1 cellular context compared by ENCODE assay signal in the genomic region with DNA sequence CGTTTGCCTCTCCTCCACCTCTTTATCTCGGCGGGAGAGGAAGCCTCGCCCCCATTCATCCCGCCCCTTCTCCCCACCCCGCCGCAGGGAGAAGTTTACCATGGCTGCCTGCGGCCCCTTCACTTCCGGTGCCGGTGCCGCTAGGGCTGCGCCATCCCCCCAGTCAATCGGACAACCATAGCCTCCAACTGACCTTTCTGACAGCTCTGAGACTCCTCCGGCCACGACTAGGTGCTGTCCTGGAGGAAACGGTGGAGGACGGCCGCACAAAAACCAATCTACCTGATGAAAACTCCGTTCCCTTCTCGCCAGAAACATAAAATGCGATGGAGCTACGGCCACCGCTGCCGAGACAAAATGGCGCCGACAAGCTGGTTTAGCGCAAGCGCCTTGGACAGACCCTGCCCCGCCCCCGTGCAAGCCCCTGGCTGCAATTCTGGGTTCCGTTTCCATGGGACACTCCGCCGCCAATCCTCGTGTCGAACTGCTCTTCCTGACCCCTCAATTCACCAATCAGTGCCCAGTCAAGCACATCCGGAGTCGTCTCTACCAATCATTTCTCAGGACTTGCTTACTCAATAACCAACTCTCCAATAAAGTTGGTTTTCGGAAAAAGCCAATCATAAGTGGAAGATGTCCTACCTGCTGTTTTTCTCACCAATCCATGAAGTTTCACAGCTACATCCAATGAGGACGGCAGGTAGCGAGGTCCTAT.
A peak's percentile ranks its signal among the peaks of the same experiment; 100 is the strongest.
TF ChIP-seq lines count a peak whose summit lies in the region.

No MANE protein-coding gene starts in this region.

TF ChIP-seq in HepG2, 621 proteins besides CTCF, POLR2A, EP300 and RAD21 (continued from another document and continues in another):
- TF ChIP-seq, protein P1, sequence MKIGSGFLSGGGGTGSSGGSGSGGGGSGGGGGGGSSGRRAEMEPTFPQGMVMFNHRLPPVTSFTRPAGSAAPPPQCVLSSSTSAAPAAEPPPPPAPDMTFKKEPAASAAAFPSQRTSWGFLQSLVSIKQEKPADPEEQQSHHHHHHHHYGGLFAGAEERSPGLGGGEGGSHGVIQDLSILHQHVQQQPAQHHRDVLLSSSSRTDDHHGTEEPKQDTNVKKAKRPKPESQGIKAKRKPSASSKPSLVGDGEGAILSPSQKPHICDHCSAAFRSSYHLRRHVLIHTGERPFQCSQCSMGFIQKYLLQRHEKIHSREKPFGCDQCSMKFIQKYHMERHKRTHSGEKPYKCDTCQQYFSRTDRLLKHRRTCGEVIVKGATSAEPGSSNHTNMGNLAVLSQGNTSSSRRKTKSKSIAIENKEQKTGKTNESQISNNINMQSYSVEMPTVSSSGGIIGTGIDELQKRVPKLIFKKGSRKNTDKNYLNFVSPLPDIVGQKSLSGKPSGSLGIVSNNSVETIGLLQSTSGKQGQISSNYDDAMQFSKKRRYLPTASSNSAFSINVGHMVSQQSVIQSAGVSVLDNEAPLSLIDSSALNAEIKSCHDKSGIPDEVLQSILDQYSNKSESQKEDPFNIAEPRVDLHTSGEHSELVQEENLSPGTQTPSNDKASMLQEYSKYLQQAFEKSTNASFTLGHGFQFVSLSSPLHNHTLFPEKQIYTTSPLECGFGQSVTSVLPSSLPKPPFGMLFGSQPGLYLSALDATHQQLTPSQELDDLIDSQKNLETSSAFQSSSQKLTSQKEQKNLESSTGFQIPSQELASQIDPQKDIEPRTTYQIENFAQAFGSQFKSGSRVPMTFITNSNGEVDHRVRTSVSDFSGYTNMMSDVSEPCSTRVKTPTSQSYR (CRISPR knock-in tag; IDR thresholded peaks at IDR 0.05; ENCODE audit: borderline replicate concordance) = peak; percentile 58
- TF ChIP-seq, protein P2, sequence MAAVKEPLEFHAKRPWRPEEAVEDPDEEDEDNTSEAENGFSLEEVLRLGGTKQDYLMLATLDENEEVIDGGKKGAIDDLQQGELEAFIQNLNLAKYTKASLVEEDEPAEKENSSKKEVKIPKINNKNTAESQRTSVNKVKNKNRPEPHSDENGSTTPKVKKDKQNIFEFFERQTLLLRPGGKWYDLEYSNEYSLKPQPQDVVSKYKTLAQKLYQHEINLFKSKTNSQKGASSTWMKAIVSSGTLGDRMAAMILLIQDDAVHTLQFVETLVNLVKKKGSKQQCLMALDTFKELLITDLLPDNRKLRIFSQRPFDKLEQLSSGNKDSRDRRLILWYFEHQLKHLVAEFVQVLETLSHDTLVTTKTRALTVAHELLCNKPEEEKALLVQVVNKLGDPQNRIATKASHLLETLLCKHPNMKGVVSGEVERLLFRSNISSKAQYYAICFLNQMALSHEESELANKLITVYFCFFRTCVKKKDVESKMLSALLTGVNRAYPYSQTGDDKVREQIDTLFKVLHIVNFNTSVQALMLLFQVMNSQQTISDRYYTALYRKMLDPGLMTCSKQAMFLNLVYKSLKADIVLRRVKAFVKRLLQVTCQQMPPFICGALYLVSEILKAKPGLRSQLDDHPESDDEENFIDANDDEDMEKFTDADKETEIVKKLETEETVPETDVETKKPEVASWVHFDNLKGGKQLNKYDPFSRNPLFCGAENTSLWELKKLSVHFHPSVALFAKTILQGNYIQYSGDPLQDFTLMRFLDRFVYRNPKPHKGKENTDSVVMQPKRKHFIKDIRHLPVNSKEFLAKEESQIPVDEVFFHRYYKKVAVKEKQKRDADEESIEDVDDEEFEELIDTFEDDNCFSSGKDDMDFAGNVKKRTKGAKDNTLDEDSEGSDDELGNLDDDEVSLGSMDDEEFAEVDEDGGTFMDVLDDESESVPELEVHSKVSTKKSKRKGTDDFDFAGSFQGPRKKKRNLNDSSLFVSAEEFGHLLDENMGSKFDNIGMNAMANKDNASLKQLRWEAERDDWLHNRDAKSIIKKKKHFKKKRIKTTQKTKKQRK (IDR thresholded peaks at IDR 0.05; ENCODE audit: low read length) = peak; percentile 36; the same call in 1 of the 2 replicates
- TF ChIP-seq ZNF552 (CRISPR knock-in tag; IDR thresholded peaks at IDR 0.05; ENCODE audit: borderline replicate concordance) = peak; percentile 52; the same call in 1 of the 2 replicates
- TF ChIP-seq ATF7 (IDR thresholded peaks at IDR 0.05) = peak; percentile 73
- TF ChIP-seq ATF7 (CRISPR knock-in tag; IDR thresholded peaks at IDR 0.05) = peak; percentile 64; the same call in 1 of the 2 replicates
- TF ChIP-seq, protein P3, sequence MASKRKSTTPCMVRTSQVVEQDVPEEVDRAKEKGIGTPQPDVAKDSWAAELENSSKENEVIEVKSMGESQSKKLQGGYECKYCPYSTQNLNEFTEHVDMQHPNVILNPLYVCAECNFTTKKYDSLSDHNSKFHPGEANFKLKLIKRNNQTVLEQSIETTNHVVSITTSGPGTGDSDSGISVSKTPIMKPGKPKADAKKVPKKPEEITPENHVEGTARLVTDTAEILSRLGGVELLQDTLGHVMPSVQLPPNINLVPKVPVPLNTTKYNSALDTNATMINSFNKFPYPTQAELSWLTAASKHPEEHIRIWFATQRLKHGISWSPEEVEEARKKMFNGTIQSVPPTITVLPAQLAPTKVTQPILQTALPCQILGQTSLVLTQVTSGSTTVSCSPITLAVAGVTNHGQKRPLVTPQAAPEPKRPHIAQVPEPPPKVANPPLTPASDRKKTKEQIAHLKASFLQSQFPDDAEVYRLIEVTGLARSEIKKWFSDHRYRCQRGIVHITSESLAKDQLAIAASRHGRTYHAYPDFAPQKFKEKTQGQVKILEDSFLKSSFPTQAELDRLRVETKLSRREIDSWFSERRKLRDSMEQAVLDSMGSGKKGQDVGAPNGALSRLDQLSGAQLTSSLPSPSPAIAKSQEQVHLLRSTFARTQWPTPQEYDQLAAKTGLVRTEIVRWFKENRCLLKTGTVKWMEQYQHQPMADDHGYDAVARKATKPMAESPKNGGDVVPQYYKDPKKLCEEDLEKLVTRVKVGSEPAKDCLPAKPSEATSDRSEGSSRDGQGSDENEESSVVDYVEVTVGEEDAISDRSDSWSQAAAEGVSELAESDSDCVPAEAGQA (IDR thresholded peaks at IDR 0.05; ENCODE audit: low read depth) = peak; percentile 83
- TF ChIP-seq, protein P3 (CRISPR knock-in tag; IDR thresholded peaks at IDR 0.05; ENCODE audit: borderline replicate concordance) = no peak
- TF ChIP-seq ZNF83 (CRISPR knock-in tag; IDR thresholded peaks at IDR 0.05; ENCODE audit: borderline replicate concordance) = no peak
- TF ChIP-seq ZBTB7B (CRISPR knock-in tag; IDR thresholded peaks at IDR 0.05) = peak; percentile 58; the same call in 1 of the 2 replicates
- peak; percentile 6; the same call in 1 of the 2 replicates for TF ChIP-seq ZKSCAN1 (IDR thresholded peaks at IDR 0.05; ENCODE audit: low read length)
- peak; percentile 78; the same call in 1 of the 2 replicates for TF ChIP-seq RFX5 (IDR thresholded peaks at IDR 0.05; ENCODE audit: low read depth, low read length)
- TF ChIP-seq SRSF9 (IDR thresholded peaks at IDR 0.05; ENCODE audit: borderline replicate concordance, insufficient read depth, low read depth, low read length, poor library complexity, severe bottlenecking) = no peak
- TF ChIP-seq XBP1 (CRISPR knock-in tag; IDR thresholded peaks at IDR 0.05) = no peak
- TF ChIP-seq ZNF550 (CRISPR knock-in tag; IDR thresholded peaks at IDR 0.05; ENCODE audit: borderline replicate concordance) = no peak
- TF ChIP-seq ZNF431 (CRISPR knock-in tag; IDR thresholded peaks at IDR 0.05; ENCODE audit: borderline replicate concordance, low read depth) = no peak
- TF ChIP-seq SOX5 (CRISPR knock-in tag; IDR thresholded peaks at IDR 0.05; ENCODE audit: borderline replicate concordance) = no peak
- TF ChIP-seq MAFK (conservative IDR thresholded peaks at IDR 0.05 in 1 of 2, IDR thresholded peaks at IDR 0.05 in 1 of 2; ENCODE audit: low read length in 2 of 2) = no peak
- TF ChIP-seq TP53 (CRISPR knock-in tag; conservative IDR thresholded peaks at IDR 0.05) = 0 out of 2 replicates have a peak, but pooled peaks have one; percentile 41
- TF ChIP-seq, protein P4, sequence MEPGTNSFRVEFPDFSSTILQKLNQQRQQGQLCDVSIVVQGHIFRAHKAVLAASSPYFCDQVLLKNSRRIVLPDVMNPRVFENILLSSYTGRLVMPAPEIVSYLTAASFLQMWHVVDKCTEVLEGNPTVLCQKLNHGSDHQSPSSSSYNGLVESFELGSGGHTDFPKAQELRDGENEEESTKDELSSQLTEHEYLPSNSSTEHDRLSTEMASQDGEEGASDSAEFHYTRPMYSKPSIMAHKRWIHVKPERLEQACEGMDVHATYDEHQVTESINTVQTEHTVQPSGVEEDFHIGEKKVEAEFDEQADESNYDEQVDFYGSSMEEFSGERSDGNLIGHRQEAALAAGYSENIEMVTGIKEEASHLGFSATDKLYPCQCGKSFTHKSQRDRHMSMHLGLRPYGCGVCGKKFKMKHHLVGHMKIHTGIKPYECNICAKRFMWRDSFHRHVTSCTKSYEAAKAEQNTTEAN (CRISPR knock-in tag; conservative IDR thresholded peaks at IDR 0.05) = no peak
- TF ChIP-seq AKAP8 (CRISPR knock-in tag; IDR thresholded peaks at IDR 0.05) = no peak
- 0 out of 2 replicates have a peak, but pooled peaks have one; percentile 20 for TF ChIP-seq MAF1 (CRISPR knock-in tag; IDR thresholded peaks at IDR 0.05; ENCODE audit: borderline replicate concordance)
- no peak for TF ChIP-seq ZSCAN22 (CRISPR knock-in tag; IDR thresholded peaks at IDR 0.05)
- TF ChIP-seq ARHGAP35 (CRISPR knock-in tag; IDR thresholded peaks at IDR 0.05; ENCODE audit: borderline replicate concordance) = 0 out of 2 replicates have a peak, but pooled peaks have one; percentile 4
- TF ChIP-seq, protein P5, sequence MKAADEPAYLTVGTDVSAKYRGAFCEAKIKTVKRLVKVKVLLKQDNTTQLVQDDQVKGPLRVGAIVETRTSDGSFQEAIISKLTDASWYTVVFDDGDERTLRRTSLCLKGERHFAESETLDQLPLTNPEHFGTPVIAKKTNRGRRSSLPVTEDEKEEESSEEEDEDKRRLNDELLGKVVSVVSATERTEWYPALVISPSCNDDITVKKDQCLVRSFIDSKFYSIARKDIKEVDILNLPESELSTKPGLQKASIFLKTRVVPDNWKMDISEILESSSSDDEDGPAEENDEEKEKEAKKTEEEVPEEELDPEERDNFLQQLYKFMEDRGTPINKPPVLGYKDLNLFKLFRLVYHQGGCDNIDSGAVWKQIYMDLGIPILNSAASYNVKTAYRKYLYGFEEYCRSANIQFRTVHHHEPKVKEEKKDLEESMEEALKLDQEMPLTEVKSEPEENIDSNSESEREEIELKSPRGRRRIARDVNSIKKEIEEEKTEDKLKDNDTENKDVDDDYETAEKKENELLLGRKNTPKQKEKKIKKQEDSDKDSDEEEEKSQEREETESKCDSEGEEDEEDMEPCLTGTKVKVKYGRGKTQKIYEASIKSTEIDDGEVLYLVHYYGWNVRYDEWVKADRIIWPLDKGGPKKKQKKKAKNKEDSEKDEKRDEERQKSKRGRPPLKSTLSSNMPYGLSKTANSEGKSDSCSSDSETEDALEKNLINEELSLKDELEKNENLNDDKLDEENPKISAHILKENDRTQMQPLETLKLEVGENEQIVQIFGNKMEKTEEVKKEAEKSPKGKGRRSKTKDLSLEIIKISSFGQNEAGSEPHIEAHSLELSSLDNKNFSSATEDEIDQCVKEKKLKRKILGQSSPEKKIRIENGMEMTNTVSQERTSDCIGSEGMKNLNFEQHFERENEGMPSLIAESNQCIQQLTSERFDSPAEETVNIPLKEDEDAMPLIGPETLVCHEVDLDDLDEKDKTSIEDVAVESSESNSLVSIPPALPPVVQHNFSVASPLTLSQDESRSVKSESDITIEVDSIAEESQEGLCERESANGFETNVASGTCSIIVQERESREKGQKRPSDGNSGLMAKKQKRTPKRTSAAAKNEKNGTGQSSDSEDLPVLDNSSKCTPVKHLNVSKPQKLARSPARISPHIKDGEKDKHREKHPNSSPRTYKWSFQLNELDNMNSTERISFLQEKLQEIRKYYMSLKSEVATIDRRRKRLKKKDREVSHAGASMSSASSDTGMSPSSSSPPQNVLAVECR (CRISPR knock-in tag; IDR thresholded peaks at IDR 0.05; ENCODE audit: borderline replicate concordance) = peak; percentile 88; the same call in 1 of the 2 replicates
- peak; percentile 97 for TF ChIP-seq ZNF775 (CRISPR knock-in tag; IDR thresholded peaks at IDR 0.05; ENCODE audit: borderline replicate concordance)
- 0 out of 2 replicates have a peak, but pooled peaks have one; percentile 25 for TF ChIP-seq ZSCAN25 (CRISPR knock-in tag; IDR thresholded peaks at IDR 0.05)
- no peak for TF ChIP-seq HOXA9 (CRISPR knock-in tag; IDR thresholded peaks at IDR 0.05; ENCODE audit: borderline replicate concordance)
